Comparison of ENCODE assay signal across 29 cellular contexts in genomic region chr12:95328708-95329107, GRCh38.
"Had no signal": no experiment of that assay in that cellular context is flagged by ENCODE, and none has a peak within 500 bp of the region (broad histone marks: within the 10 kb centered on the region; RNA-seq: fewer than 3 reads in every experiment).

No MANE protein-coding gene starts in this region.

- H3K36me3 ChIP-seq: brain microvascular endothelial cell, esophagus squamous epithelium had no signal

- H3K27me3 ChIP-seq: brain microvascular endothelial cell, esophagus squamous epithelium had no signal

- H3K4me3 ChIP-seq: esophagus squamous epithelium had no signal

- H3K9me3 ChIP-seq: esophagus squamous epithelium had no signal

- H3K27ac ChIP-seq: brain microvascular endothelial cell, epithelial cell of prostate, esophagus squamous epithelium, VCaP had no signal

- DNase-seq: activated CD4-positive, alpha-beta T cell treated with anti-CD3 and anti-CD28 coated beads for 1 hour; activated CD4-positive, alpha-beta T cell treated with anti-CD3 and anti-CD28 coated beads for 4 hours; activated CD4-positive, alpha-beta T cell treated with anti-CD3 and anti-CD28 coated beads, Interleukin-2, amount 50 U/mL, for 1 hour; activated CD4-positive, alpha-beta T cell treated with anti-CD3 and anti-CD28 coated beads, Interleukin-2, amount 50 U/mL, for 48 hours; activated CD8-positive, alpha-beta memory T cell treated with anti-CD3 and anti-CD28 coated beads for 24 hours; activated CD8-positive, alpha-beta T cell treated with anti-CD3 and anti-CD28 coated beads for 36 hours; activated effector memory CD4-positive, alpha-beta T cell treated with Interleukin-2 at 50 U/mL for 16 hours; activated gamma-delta T cell treated with Interleukin-2 at 50 U/mL for 16 hours; activated naive CD4-positive, alpha-beta T cell treated with anti-CD3 and anti-CD28 coated beads, Interleukin-2, amount 50 U/mL, for 16 hours; activated naive CD4-positive, alpha-beta T cell treated with Interleukin-2 at 50 U/mL for 16 hours; activated T-cell treated with anti-CD3 and anti-CD28 coated beads, Interleukin-2, amount 50 U/mL, for 4 hours; amniotic stem cell; anterior cingulate cortex; brain microvascular endothelial cell; cortex of kidney; dermis blood vessel endothelial cell; effector CD4-positive, alpha-beta T cell; effector memory CD8-positive, alpha-beta T cell; esophagus squamous epithelium; foreskin melanocyte; head of caudate nucleus; T-helper 2 cell had no signal

- ATAC-seq: activated CD8-positive, alpha-beta T cell treated with anti-CD3 and anti-CD28 coated beads for 36 hours; activated T-cell treated with anti-CD3 and anti-CD28 coated beads, Interleukin-2, amount 50 U/mL, for 4 hours; activated T-helper 17 cell treated with anti-CD3 and anti-CD28 coated beads, Interleukin-2, amount 50 U/mL, for 72 hours; effector memory CD8-positive, alpha-beta T cell; WTC11 had no signal

- FAIRE-seq: astrocyte, bronchial epithelial cell, colon had no signal
